ENCODE assay signal across 8 cellular contexts in genomic region chr3:195850857-195851531, GRCh38. TPM values are rescaled to one million over a fixed set of nuclear protein-coding genes. Genes with fewer than 3 reads are reported as not detected.
DNase-seq lines count a peak whose midpoint lies in the region; ATAC-seq and TF ChIP-seq lines count a peak whose summit lies in the region.

No MANE protein-coding gene starts in this region.

- CTCF ChIA-PET in Calu3 (lab: Charles Lee), result interaction anchor here (0.9 to 1.2 kb wide), 6 partner anchors 16 to 134 kb away, joined by 3 to 6 read pairs (median 3); no protein-coding TSS in a partner anchor

- H3K4me1 ChIP-seq in endodermal cell (ENCODE audit: control insufficient read depth, insufficient read depth, low read length), result no peaks in the 10 kb centered on the region

- no peak overlapping the region for H3K4me3 ChIP-seq in endodermal cell (ENCODE audit: low read length)

- H3K9me3 Mint-ChIP-seq in Calu3 (ENCODE audit: low read depth, unreplicated experiment), result peaks cover 2% of the 10 kb centered on the region
- H3K9me3 Mint-ChIP-seq in endodermal cell, result peaks cover 2% of the 10 kb centered on the region

- DNase-seq in Calu3, result peak; percentile 91
- peak in 74 of 76 experiments; percentile 18 to 93 (median 82) for DNase-seq in HUDEP-2 (lab: John Stamatoyannopoulos, UW; ENCODE audit: unreplicated experiment in 76 of 76)
- peak; percentile 70 for DNase-seq in NK-92 treated with Interleukin-12 subunit alpha and Interleukin-12 subunit beta, amount 100 ng/mL, for 24 hours (lab: John Stamatoyannopoulos, UW)
- peak; percentile 68 to 73 for DNase-seq in activated CD8-positive, alpha-beta memory T cell treated with anti-CD3 and anti-CD28 coated beads for 1 hour (ENCODE audit: extremely low read depth in 1 of 2, low read depth in 1 of 2)
- DNase-seq in endodermal cell, result peak; percentile 97
- DNase-seq in midbrain (lab: John Stamatoyannopoulos, UW), result peak; percentile 90
- peak; percentile 75 to 77 for DNase-seq in stimulated activated CD8-positive, alpha-beta memory T cell treated with anti-CD3 and anti-CD28 coated beads, Interleukin-4, amount 100 ng/mL, for 1 hour (ENCODE audit: low read depth in 2 of 2, low spot score in 1 of 2)

- H3K9me3 ChIP-seq in endodermal cell (ENCODE audit: control insufficient read depth, low read length), result no peaks in the 10 kb centered on the region

- no peak overlapping the region for H3K9ac ChIP-seq in endodermal cell (ENCODE audit: extremely low read depth, low read length, poor library complexity, severe bottlenecking)

- 55 to 59% methylated on average over 31 of the region's 31 CpGs for WGBS in endodermal cell (ENCODE audit: insufficient coverage in 1 of 2, insufficient read length in 1 of 2), 2 experiments

- peak; percentile 100 for TF ChIP-seq CTCF in Calu3 (IDR thresholded peaks at IDR 0.05; ENCODE audit: unreplicated experiment)
- TF ChIP-seq CTCF in endodermal cell (conservative IDR thresholded peaks at IDR 0.05), result peak; percentile 100

- H3K27me3 ChIP-seq in endodermal cell (ENCODE audit: control insufficient read depth, insufficient read depth, low read length, poor library complexity, severe bottlenecking), result no peaks in the 10 kb centered on the region

- H3K27ac Mint-ChIP-seq in Calu3 (ENCODE audit: unreplicated experiment) (no peak overlapping the region), endodermal cell (no peak overlapping the region)

- H3K27me3 Mint-ChIP-seq in Calu3 (ENCODE audit: unreplicated experiment) (no peaks in the 10 kb centered on the region), endodermal cell (ENCODE audit: insufficient read depth) (peaks cover 7% of the 10 kb centered on the region)

- no TSS peak for BruUV-seq in Calu3 (replicated peaks; lab: Mats Ljungman, UMichigan)

- H3K4me1 Mint-ChIP-seq in Calu3 (ENCODE audit: low read depth, unreplicated experiment), result peaks cover 42% of the 10 kb centered on the region
- H3K4me1 Mint-ChIP-seq in endodermal cell, result peaks cover 3% of the 10 kb centered on the region

- H3K36me3 Mint-ChIP-seq in Calu3 (ENCODE audit: insufficient read depth, unreplicated experiment), result peaks cover 6% of the 10 kb centered on the region
- peaks cover 5% of the 10 kb centered on the region for H3K36me3 Mint-ChIP-seq in endodermal cell (ENCODE audit: low read depth)

- intact Hi-C loops in Calu3 (cut with micrococcal nuclease; ENCODE audit: unreplicated experiment), result loop anchor here (10.0 kb wide), 3 partner anchors 106 to 196 kb away; no protein-coding TSS in a partner anchor

- no peaks in the 10 kb centered on the region for H3K36me3 ChIP-seq in endodermal cell (ENCODE audit: control insufficient read depth, insufficient read depth, low read length)

- H3K4me3 Mint-ChIP-seq in Calu3 (ENCODE audit: low read depth, unreplicated experiment) (peak overlapping the region; percentile 26), endodermal cell (no peak overlapping the region)

- H3K27ac ChIP-seq in endodermal cell (ENCODE audit: low read depth, low read length), result no peak overlapping the region

- ATAC-seq in GM21390 (IDR thresholded peaks at IDR 0.05; ENCODE audit: unreplicated experiment), result peak; percentile 97

RNA-seq across cellular contexts. Expression of gene MUC4, which starts 39.3 kb away (rescaled TPM):
- total RNA-seq in Calu3 (2022) (3.6 and 4.6 TPM in 2 replicates), endodermal cell (1 to 10 TPM in 1 of 2 donors, under 1 TPM in 1; 0.35 to 2.3 TPM)
- 0.18 TPM for polyA plus RNA-seq in endodermal cell (2013, experiment 1 of 2)
- polyA plus RNA-seq in endodermal cell (2013, experiment 2 of 2), result 0.08 TPM

RNA-seq across cellular contexts. Expression of gene TNK2, which starts 57.4 kb away (rescaled TPM):
- total RNA-seq in Calu3 (2022) (50.4 and 53.0 TPM in 2 replicates), endodermal cell (10 to 100 TPM; 53.2 to 85.7 TPM)
- polyA plus RNA-seq in endodermal cell (2013, experiment 1 of 2), result 34.8 TPM
- polyA plus RNA-seq in endodermal cell (2013, experiment 2 of 2), result 29.4 TPM
